Comparison of ENCODE assay signal across 8 cellular contexts in genomic region chr3:32420138-32420981, GRCh38. TPM values are rescaled to one million over a fixed set of nuclear protein-coding genes. Genes with fewer than 3 reads are reported as not detected.
DNase-seq lines count a peak whose midpoint lies in the region; ATAC-seq and TF ChIP-seq lines count a peak whose summit lies in the region.

No MANE protein-coding gene starts in this region.

- no peaks in the 10 kb centered on the region for H3K27me3 ChIP-seq in heart right ventricle
- no peaks in the 10 kb centered on the region for H3K27me3 ChIP-seq in breast epithelium
- H3K27me3 ChIP-seq in mesendoderm (ENCODE audit: insufficient read depth, low read length, poor library complexity): no peaks in the 10 kb centered on the region

- peak overlapping the region; percentile 41 for H3K9ac ChIP-seq in mesendoderm (ENCODE audit: low read length)

- no peak overlapping the region for H4K5ac ChIP-seq in mesendoderm (ENCODE audit: low read length)

- no peak overlapping the region for H2AK5ac ChIP-seq in mesendoderm (ENCODE audit: low read length)

- peak overlapping the region in 9 of 10 donors; percentile 2 to 90 (median 48) for H3K27ac ChIP-seq in heart right ventricle
- peak overlapping the region; percentile 95 to 97 for H3K27ac ChIP-seq in breast epithelium
- H3K27ac ChIP-seq in mesendoderm (ENCODE audit: low read depth, low read length): peak overlapping the region; percentile 64

- no peak for DNase-seq in heart right ventricle
- DNase-seq in Right ventricle myocardium superior: no peak
- DNase-seq in NCI-H226: peak; percentile 64
- peak; percentile 66 to 93 for DNase-seq in breast epithelium (ENCODE audit: low spot score in 2 of 2)
- peak; percentile 95 for DNase-seq in mesendoderm
- no peak for DNase-seq in hepatic stellate cell (ENCODE audit: low spot score)
- no peak for DNase-seq in NCI-H524 (lab: John Stamatoyannopoulos, UW)

- H2BK15ac ChIP-seq in mesendoderm (replicated peaks; ENCODE audit: low read depth): no peak overlapping the region

- intact Hi-C loops in heart right ventricle (cut with DNase I) (no loop called here), Right ventricle myocardium superior (cut with DNase I) (no loop called here), breast epithelium (cut with DNase I; ENCODE audit: low total_unique reads) (no loop called here)

- no peak overlapping the region for H3K4me3 ChIP-seq in heart right ventricle
- H3K4me3 ChIP-seq in breast epithelium: peak overlapping the region in 1 of 3 donors; percentile 26
- H3K4me3 ChIP-seq in mesendoderm (ENCODE audit: low read length): no peak overlapping the region

- no peaks in the 10 kb centered on the region for H3K36me3 ChIP-seq in heart right ventricle
- H3K36me3 ChIP-seq in breast epithelium: no peaks in the 10 kb centered on the region
- H3K36me3 ChIP-seq in mesendoderm (ENCODE audit: control insufficient read depth, insufficient read depth, low read length): no peaks in the 10 kb centered on the region

- peak overlapping the region; percentile 11 for H2BK5ac ChIP-seq in mesendoderm (ENCODE audit: low read length)

- no peak overlapping the region for H3K23ac ChIP-seq in mesendoderm (ENCODE audit: low read length)

- ATAC-seq in heart right ventricle (peak in 4 of 8 donors; percentile 18 to 39 (median 30)), Right ventricle myocardium superior (ENCODE audit: poor library complexity) (no peak), HG02678 (IDR thresholded peaks at IDR 0.05; ENCODE audit: unreplicated experiment) (peak; percentile 74)

- 46 to 52% methylated on average over 12 of the region's 12 CpGs for WGBS in heart right ventricle, 2 donors
- WGBS in mesendoderm (ENCODE audit: extremely low coverage, insufficient coverage, low lambda C conversion rate): no CpG with 5 or more reads among the region's 12 CpGs

- H2BK120ac ChIP-seq in mesendoderm (ENCODE audit: low read depth, low read length): no peak overlapping the region

- no peak overlapping the region for H3K4ac ChIP-seq in mesendoderm (ENCODE audit: low read depth, low read length)

- TF ChIP-seq POLR2A in breast epithelium (IDR thresholded peaks at IDR 0.05): no peak

- no peak overlapping the region for H3K18ac ChIP-seq in mesendoderm (ENCODE audit: low read length)

- peaks cover 20% of the 10 kb centered on the region for H3K79me1 ChIP-seq in mesendoderm (ENCODE audit: low read length)

- no peak overlapping the region for H3K4me2 ChIP-seq in mesendoderm (ENCODE audit: low read length)

- H3K9me3 ChIP-seq in heart right ventricle: peaks cover 0 to 6% (median 0%) of the 10 kb centered on the region in 11 donors
- H3K9me3 ChIP-seq in breast epithelium: no peaks in the 10 kb centered on the region

- TF ChIP-seq CTCF in heart right ventricle (IDR thresholded peaks at IDR 0.05): peak in 2 of 9 donors; percentile 8 to 17
- TF ChIP-seq CTCF in breast epithelium (IDR thresholded peaks at IDR 0.05): peak; percentile 17 to 81 (median 37)

- H4K8ac ChIP-seq in mesendoderm (ENCODE audit: low read depth, low read length): no peak overlapping the region

- H3K4me1 ChIP-seq in heart right ventricle (peaks cover 8 to 84% (median 38%) of the 10 kb centered on the region in 9 donors), breast epithelium (peaks cover 7 to 43% of the 10 kb centered on the region in 2 donors), mesendoderm (ENCODE audit: control insufficient read depth, low read depth, low read length) (peaks cover 6% of the 10 kb centered on the region)

- peaks cover 29% of the 10 kb centered on the region for H3K79me2 ChIP-seq in mesendoderm (ENCODE audit: control insufficient read depth, insufficient read depth, low read length)

- H3K56ac ChIP-seq in mesendoderm (ENCODE audit: low read length): peak overlapping the region; percentile 81

RNA-seq across cellular contexts. Expression of gene CMTM7, which starts 28.7 kb away (rescaled TPM):
- total RNA-seq in heart right ventricle: 1 to 10 TPM; 1.7 to 9.2 (median 2.8) TPM
- polyA plus RNA-seq in heart right ventricle: 1 to 10 TPM; 4.5 to 7.2 TPM
- 2.7 TPM for total RNA-seq in Right ventricle myocardium superior
- total RNA-seq in breast epithelium: 100 to 1,000 TPM in 1 of 3 donors, 10 to 100 TPM in 2; 16.8 to 111 (median 58.0) TPM
- 62.8 TPM for polyA plus RNA-seq in mesendoderm (2013, experiment 1 of 2)
- 61.0 TPM for polyA plus RNA-seq in mesendoderm (2013, experiment 2 of 2)

Comparison
In these comparisons a context has a peak if more than half of its experiments do, and no peak if none do; other contexts are left out.
1. DNase-seq: peak in NCI-H226 (single experiment), breast epithelium (2 of 2) and mesendoderm (single experiment); none in heart right ventricle (0 of 2), Right ventricle myocardium superior (single experiment), hepatic stellate cell (single experiment) and NCI-H524 (0 of 2).
2. Peak in every context shown above with its lines, with median percentiles within 50 percentile points of each other: H3K27ac ChIP-seq.